In the genomic region with DNA sequence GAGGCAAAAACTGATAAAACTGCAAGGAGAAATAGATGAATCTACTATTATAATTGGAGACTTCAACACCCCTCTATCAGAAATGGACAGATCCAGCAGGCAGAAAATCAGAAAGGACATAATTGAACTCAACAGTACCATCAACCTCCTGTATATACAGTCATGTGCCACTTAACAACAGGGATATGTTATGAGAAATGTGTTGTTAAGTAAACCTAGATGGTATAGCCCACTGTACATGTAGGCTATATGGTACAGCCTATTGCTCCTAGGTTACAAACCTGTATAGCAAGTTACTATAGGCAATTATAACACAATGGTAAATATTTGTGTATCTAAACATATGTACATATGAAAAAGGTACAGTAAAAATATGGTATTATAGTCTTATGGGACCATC, we compare ENCODE assay signal across 23 cellular contexts.
DNase-seq lines count a peak whose midpoint lies in the region; ATAC-seq, FAIRE-seq and TF ChIP-seq lines count a peak whose summit lies in the region.
"Had no signal": no experiment of that assay in that cellular context is flagged by ENCODE, and none has a peak within 500 bp of the region (broad histone marks: within the 10 kb centered on the region; RNA-seq: fewer than 3 reads in every experiment).

No MANE protein-coding gene starts in this region.

- H3K4me3 ChIP-seq in A549: no peak overlapping the region
- no peak overlapping the region for H3K4me3 ChIP-seq in K562
- H3K4me3 ChIP-seq: BLaER1 had no signal

- H3K9me1 ChIP-seq in K562 (ENCODE audit: control insufficient read depth, insufficient read depth, low read length): no peaks in the 10 kb centered on the region

- H3K9me3 Mint-ChIP-seq in CD14-positive monocyte: peaks cover 11 to 26% (median 22%) of the 10 kb centered on the region in 7 donors
- H3K9me3 Mint-ChIP-seq: CD8-positive, alpha-beta T cell had no signal

- H3K27ac ChIP-seq in A549 (no peak overlapping the region), K562 (ENCODE audit: extremely low read depth, low read depth, low read length) (no peak overlapping the region)
- H3K27ac ChIP-seq: 22Rv1, BLaER1 had no signal

- no peak for ATAC-seq in A549
- ATAC-seq in K562: no peak
- no peak for ATAC-seq in GM18907 (IDR thresholded peaks at IDR 0.05; ENCODE audit: unreplicated experiment)
- ATAC-seq in SK-N-SH treated with all-trans-retinoic acid at 6 μM for 48 hours: no peak
- ATAC-seq: CD8-positive, alpha-beta T cell had no signal

- no peak overlapping the region for H3K27ac Mint-ChIP-seq in CD14-positive monocyte
- H3K27ac Mint-ChIP-seq: CD4-positive, alpha-beta T cell; CD8-positive, alpha-beta T cell had no signal

- H3K9ac ChIP-seq in K562 (ENCODE audit: insufficient read depth in 1 of 2, low read depth in 2 of 2, low read length in 2 of 2): no peak overlapping the region
- H3K9ac ChIP-seq: BLaER1 had no signal

- no peak overlapping the region for H3K4me3 Mint-ChIP-seq in CD14-positive monocyte
- H3K4me3 Mint-ChIP-seq: CD4-positive, alpha-beta T cell; CD8-positive, alpha-beta T cell had no signal

- H3K36me3 ChIP-seq in K562 (ENCODE audit: control insufficient read depth, insufficient read depth, low read length): no peaks in the 10 kb centered on the region
- H3K36me3 ChIP-seq: BE2C, BLaER1 had no signal

- FAIRE-seq in A549 (lab: Jason Lieb, UNC) (peak; percentile 85), H54 (lab: Jason Lieb, UNC) (peak; percentile 61), K562 (lab: Jason Lieb, UNC) (no peak)
- FAIRE-seq: D721Med, GM12892, GM18507, GM19239 had no signal

- TF ChIP-seq RAD21 in A549 (conservative IDR thresholded peaks at IDR 0.05 in 1 of 2, IDR thresholded peaks at IDR 0.05 in 1 of 2) (no peak), K562 (CRISPR knock-in tag; conservative IDR thresholded peaks at IDR 0.05 in 1 of 2, IDR thresholded peaks at IDR 0.05 in 1 of 2) (no peak)

- DNase-seq in DMS53 (lab: John Stamatoyannopoulos, UW) (peak; percentile 18), DMS53 treated with DMSO at 0.1 percent for 48 hours (lab: John Stamatoyannopoulos, UW; ENCODE audit: unreplicated experiment) (no peak), A549 (ENCODE audit: low read depth in 1 of 2, low spot score in 1 of 2) (no peak), H54 (ENCODE audit: insufficient read length, low spot score) (no peak), K562 (ENCODE audit: extremely low read depth in 1 of 4, low spot score in 3 of 4) (no peak), CD14-positive monocyte (ENCODE audit: low spot score) (no peak)
- DNase-seq: ACHN; BE2C; C1 segment of cervical spinal cord; Caco-2; Calu3; CD4-positive, alpha-beta T cell; CD8-positive, alpha-beta T cell; DMS79 treated with DMSO at 0.1 percent for 48 hours; GF-D8 had no signal

- no peaks in the 10 kb centered on the region for H3K4me1 ChIP-seq in A549
- no peaks in the 10 kb centered on the region for H3K4me1 ChIP-seq in K562 (replicated peaks in 1 of 2; ENCODE audit: control insufficient read depth in 2 of 2, insufficient read depth in 2 of 2, low read length in 2 of 2)
- H3K4me1 ChIP-seq: BE2C, BLaER1, Caco-2 had no signal

- H3K79me2 ChIP-seq in K562 (ENCODE audit: control insufficient read depth, insufficient read depth, low read length): no peaks in the 10 kb centered on the region

- in situ Hi-C loops in K562 (cut with MboI): no loop called here

- H3K27me3 ChIP-seq in K562 (ENCODE audit: control insufficient read depth in 2 of 2, insufficient read depth in 2 of 2, low read length in 2 of 2): no peaks in the 10 kb centered on the region
- H3K27me3 ChIP-seq: BE2C, BLaER1 had no signal

- no TSS peak for BruUV-seq in K562 (replicated peaks; lab: Mats Ljungman, UMichigan)

- no peak overlapping the region for H2AFZ ChIP-seq in K562 (ENCODE audit: low read depth, low read length)

- intact Hi-C loops in K562 (cut with micrococcal nuclease) (no loop called here), CD14-positive monocyte (cut with micrococcal nuclease) (loop anchor here in 1 of 2 donors (10.0 kb wide), 1 partner anchor 897 kb away; no protein-coding TSS in a partner anchor)

- H3K27me3 Mint-ChIP-seq in CD14-positive monocyte (ENCODE audit: low read depth in 3 of 3): peaks cover 0 to 12% (median 4%) of the 10 kb centered on the region in 3 donors

- H3K9me3 ChIP-seq in A549 (peaks cover 8% of the 10 kb centered on the region; the same call in 1 of the 3 replicates), K562 (replicated peaks; ENCODE audit: control insufficient read depth, insufficient read depth, low read depth, low read length) (no peaks in the 10 kb centered on the region; the same call in 1 of the 2 replicates)
- H3K9me3 ChIP-seq: BE2C had no signal

- TF ChIP-seq CTCF in A549 (IDR thresholded peaks at IDR 0.05): no peak
- no peak for TF ChIP-seq CTCF in K562 (IDR thresholded peaks at IDR 0.05 in 2 of 3, conservative IDR thresholded peaks at IDR 0.05 in 1 of 3; ENCODE audit: insufficient read depth in 2 of 3, low read depth in 1 of 3, low read length in 3 of 3)
- no peak for TF ChIP-seq CTCF in CD14-positive monocyte (IDR thresholded peaks at IDR 0.05)

- H4K20me1 ChIP-seq in K562 (replicated peaks; ENCODE audit: control insufficient read depth, insufficient read depth, low read length): no peaks in the 10 kb centered on the region
- H4K20me1 ChIP-seq: BLaER1 had no signal

- CTCF ChIA-PET in A549 (lab: Yijun Ruan, JAX): interaction anchor here (0.8 to 1.1 kb wide), 2 partner anchors 13 to 60 kb away, joined by 3 read pairs; no protein-coding TSS in a partner anchor
- CTCF ChIA-PET in K562 (lab: Yijun Ruan, JAX; ENCODE audit: low intra/inter-chr PET ratio): no interaction called here

- no peak overlapping the region for H3K4me2 ChIP-seq in A549
- H3K4me2 ChIP-seq in K562 (ENCODE audit: insufficient read depth, low read length): no peak overlapping the region
- H3K4me2 ChIP-seq: BLaER1 had no signal

- no peaks in the 10 kb centered on the region for H3K36me3 Mint-ChIP-seq in CD14-positive monocyte
- H3K36me3 Mint-ChIP-seq: CD8-positive, alpha-beta T cell had no signal

- H3K4me1 Mint-ChIP-seq in CD14-positive monocyte: no peaks in the 10 kb centered on the region

- TF ChIP-seq POLR2A in A549 (IDR thresholded peaks at IDR 0.05; ENCODE audit: low read length) (no peak), H54 (IDR thresholded peaks at IDR 0.05; ENCODE audit: low read depth, low read length) (no peak), K562 (conservative IDR thresholded peaks at IDR 0.05) (no peak)

- POLR2A ChIA-PET in A549 (lab: Yijun Ruan, JAX) (no interaction called here), K562 (lab: Yijun Ruan, JAX) (no interaction called here)

- TF ChIP-seq EP300 in A549 (IDR thresholded peaks at IDR 0.05): no peak
- no peak for TF ChIP-seq EP300 in K562 (IDR thresholded peaks at IDR 0.05; ENCODE audit: low read length)

TF ChIP-seq in A549, 52 proteins besides CTCF, POLR2A, EP300 and RAD21 (continues in another document):
- no peak for TF ChIP-seq EHF (CRISPR knock-in tag; IDR thresholded peaks at IDR 0.05)
- TF ChIP-seq HOXA7 (CRISPR knock-in tag; IDR thresholded peaks at IDR 0.05): no peak
- TF ChIP-seq HOXB13 (CRISPR knock-in tag; IDR thresholded peaks at IDR 0.05; ENCODE audit: low read depth): no peak
- no peak for TF ChIP-seq HOXB5 (CRISPR knock-in tag; IDR thresholded peaks at IDR 0.05)
- no peak for TF ChIP-seq SMC3 (IDR thresholded peaks at IDR 0.05)
- TF ChIP-seq, protein P1, sequence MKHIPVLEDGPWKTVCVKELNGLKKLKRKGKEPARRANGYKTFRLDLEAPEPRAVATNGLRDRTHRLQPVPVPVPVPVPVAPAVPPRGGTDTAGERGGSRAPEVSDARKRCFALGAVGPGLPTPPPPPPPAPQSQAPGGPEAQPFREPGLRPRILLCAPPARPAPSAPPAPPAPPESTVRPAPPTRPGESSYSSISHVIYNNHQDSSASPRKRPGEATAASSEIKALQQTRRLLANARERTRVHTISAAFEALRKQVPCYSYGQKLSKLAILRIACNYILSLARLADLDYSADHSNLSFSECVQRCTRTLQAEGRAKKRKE (CRISPR knock-in tag; IDR thresholded peaks at IDR 0.05; ENCODE audit: low read depth): no peak

TF ChIP-seq in SK-N-SH treated with all-trans-retinoic acid at 6 μM for 48 hours, 23 proteins besides CTCF, POLR2A, EP300 and RAD21 (continues in another document):
- TF ChIP-seq, protein P2, sequence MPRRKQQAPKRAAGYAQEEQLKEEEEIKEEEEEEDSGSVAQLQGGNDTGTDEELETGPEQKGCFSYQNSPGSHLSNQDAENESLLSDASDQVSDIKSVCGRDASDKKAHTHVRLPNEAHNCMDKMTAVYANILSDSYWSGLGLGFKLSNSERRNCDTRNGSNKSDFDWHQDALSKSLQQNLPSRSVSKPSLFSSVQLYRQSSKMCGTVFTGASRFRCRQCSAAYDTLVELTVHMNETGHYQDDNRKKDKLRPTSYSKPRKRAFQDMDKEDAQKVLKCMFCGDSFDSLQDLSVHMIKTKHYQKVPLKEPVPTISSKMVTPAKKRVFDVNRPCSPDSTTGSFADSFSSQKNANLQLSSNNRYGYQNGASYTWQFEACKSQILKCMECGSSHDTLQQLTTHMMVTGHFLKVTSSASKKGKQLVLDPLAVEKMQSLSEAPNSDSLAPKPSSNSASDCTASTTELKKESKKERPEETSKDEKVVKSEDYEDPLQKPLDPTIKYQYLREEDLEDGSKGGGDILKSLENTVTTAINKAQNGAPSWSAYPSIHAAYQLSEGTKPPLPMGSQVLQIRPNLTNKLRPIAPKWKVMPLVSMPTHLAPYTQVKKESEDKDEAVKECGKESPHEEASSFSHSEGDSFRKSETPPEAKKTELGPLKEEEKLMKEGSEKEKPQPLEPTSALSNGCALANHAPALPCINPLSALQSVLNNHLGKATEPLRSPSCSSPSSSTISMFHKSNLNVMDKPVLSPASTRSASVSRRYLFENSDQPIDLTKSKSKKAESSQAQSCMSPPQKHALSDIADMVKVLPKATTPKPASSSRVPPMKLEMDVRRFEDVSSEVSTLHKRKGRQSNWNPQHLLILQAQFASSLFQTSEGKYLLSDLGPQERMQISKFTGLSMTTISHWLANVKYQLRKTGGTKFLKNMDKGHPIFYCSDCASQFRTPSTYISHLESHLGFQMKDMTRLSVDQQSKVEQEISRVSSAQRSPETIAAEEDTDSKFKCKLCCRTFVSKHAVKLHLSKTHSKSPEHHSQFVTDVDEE (CRISPR knock-in tag; IDR thresholded peaks at IDR 0.05): no peak
- TF ChIP-seq, protein P3, sequence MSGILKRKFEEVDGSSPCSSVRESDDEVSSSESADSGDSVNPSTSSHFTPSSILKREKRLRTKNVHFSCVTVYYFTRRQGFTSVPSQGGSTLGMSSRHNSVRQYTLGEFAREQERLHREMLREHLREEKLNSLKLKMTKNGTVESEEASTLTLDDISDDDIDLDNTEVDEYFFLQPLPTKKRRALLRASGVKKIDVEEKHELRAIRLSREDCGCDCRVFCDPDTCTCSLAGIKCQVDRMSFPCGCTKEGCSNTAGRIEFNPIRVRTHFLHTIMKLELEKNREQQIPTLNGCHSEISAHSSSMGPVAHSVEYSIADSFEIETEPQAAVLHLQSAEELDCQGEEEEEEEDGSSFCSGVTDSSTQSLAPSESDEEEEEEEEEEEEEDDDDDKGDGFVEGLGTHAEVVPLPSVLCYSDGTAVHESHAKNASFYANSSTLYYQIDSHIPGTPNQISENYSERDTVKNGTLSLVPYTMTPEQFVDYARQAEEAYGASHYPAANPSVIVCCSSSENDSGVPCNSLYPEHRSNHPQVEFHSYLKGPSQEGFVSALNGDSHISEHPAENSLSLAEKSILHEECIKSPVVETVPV (CRISPR knock-in tag; IDR thresholded peaks at IDR 0.05): no peak
- no peak for TF ChIP-seq CSDC2 (CRISPR knock-in tag; IDR thresholded peaks at IDR 0.05)
- no peak for TF ChIP-seq ZNF565 (CRISPR knock-in tag; conservative IDR thresholded peaks at IDR 0.05; ENCODE audit: low read depth)
